Comparison of ENCODE assay signal across 11 cellular contexts in genomic region chr10:125151824-125152634, GRCh38. TPM values are rescaled to one million over a fixed set of nuclear protein-coding genes. Genes with fewer than 3 reads are reported as not detected.
A peak's percentile ranks its signal among the peaks of the same experiment; 100 is the strongest.
DNase-seq lines count a peak whose midpoint lies in the region; ATAC-seq lines count a peak whose summit lies in the region.
"Had no signal": no experiment of that assay in that cellular context is flagged by ENCODE, and none has a peak within 500 bp of the region (broad histone marks: within the 10 kb centered on the region; RNA-seq: fewer than 3 reads in every experiment).

No MANE protein-coding gene starts in this region.

- no peaks in the 10 kb centered on the region for H3K36me3 Mint-ChIP-seq in natural killer cell treated with Interleukin-12 subunit alpha and Interleukin-12 subunit beta and Interleukin-15 and Interleukin-18, amount 100 ng/mL, for 72 hours
- no peaks in the 10 kb centered on the region for H3K36me3 Mint-ChIP-seq in activated T-helper 17 cell treated with anti-CD3 and anti-CD28 coated beads, Interleukin-2, amount 50 U/mL, for 72 hours (ENCODE audit: low read depth)
- H3K36me3 Mint-ChIP-seq: activated CD8-positive, alpha-beta memory T cell treated with anti-CD3 and anti-CD28 coated beads, Interleukin-2, amount 10 ng/mL, durations not matched to agents 7 days and 5 days had no signal

- peaks cover 19% of the 10 kb centered on the region for H3K36me3 ChIP-seq in BLaER1
- H3K36me3 ChIP-seq in esophagus (ENCODE audit: control insufficient read depth in 2 of 2, insufficient read depth in 2 of 2, low read length in 1 of 2), result no peaks in the 10 kb centered on the region

- H4K20me1 ChIP-seq in BLaER1, result peaks cover 100% of the 10 kb centered on the region

- H3K27ac Mint-ChIP-seq in natural killer cell treated with Interleukin-12 subunit alpha and Interleukin-12 subunit beta and Interleukin-15 and Interleukin-18, amount 100 ng/mL, for 72 hours, result peak overlapping the region in 1 of 2 donors; percentile 67
- no peak overlapping the region for H3K27ac Mint-ChIP-seq in activated T-helper 17 cell treated with anti-CD3 and anti-CD28 coated beads, Interleukin-2, amount 50 U/mL, for 72 hours
- H3K27ac Mint-ChIP-seq: activated CD8-positive, alpha-beta memory T cell treated with anti-CD3 and anti-CD28 coated beads, Interleukin-2, amount 10 ng/mL, durations not matched to agents 7 days and 5 days; CD4-positive, alpha-beta T cell had no signal

- H3K9me3 Mint-ChIP-seq in natural killer cell treated with Interleukin-12 subunit alpha and Interleukin-12 subunit beta and Interleukin-15 and Interleukin-18, amount 100 ng/mL, for 72 hours, result no peaks in the 10 kb centered on the region
- no peaks in the 10 kb centered on the region for H3K9me3 Mint-ChIP-seq in activated T-helper 17 cell treated with anti-CD3 and anti-CD28 coated beads, Interleukin-2, amount 50 U/mL, for 72 hours
- H3K9me3 Mint-ChIP-seq: CD4-positive, alpha-beta T cell had no signal

- 21 to 22% methylated on average over 51 to 63 of the region's 63 CpGs for WGBS in esophagus, 2 donors

- peaks cover 100% of the 10 kb centered on the region for H3K4me1 ChIP-seq in BLaER1
- peaks cover 11 to 44% of the 10 kb centered on the region in 2 donors for H3K4me1 ChIP-seq in esophagus (ENCODE audit: control insufficient read depth in 2 of 2, insufficient read depth in 2 of 2, low read length in 1 of 2)

- no peaks in the 10 kb centered on the region for H3K27me3 ChIP-seq in BLaER1
- no peaks in the 10 kb centered on the region for H3K27me3 ChIP-seq in esophagus (ENCODE audit: control insufficient read depth in 1 of 2, insufficient read depth in 2 of 2, low read length in 2 of 2)

- H3K9me3 ChIP-seq in BLaER1 (no peaks in the 10 kb centered on the region), esophagus (ENCODE audit: control insufficient read depth in 2 of 2, insufficient read depth in 1 of 2, low read depth in 1 of 2, low read length in 1 of 2) (no peaks in the 10 kb centered on the region)

- H3K4me1 Mint-ChIP-seq in natural killer cell treated with Interleukin-12 subunit alpha and Interleukin-12 subunit beta and Interleukin-15 and Interleukin-18, amount 100 ng/mL, for 72 hours (ENCODE audit: low read depth in 2 of 2), result peaks cover 79 to 81% of the 10 kb centered on the region in 2 donors
- H3K4me1 Mint-ChIP-seq in activated T-helper 17 cell treated with anti-CD3 and anti-CD28 coated beads, Interleukin-2, amount 50 U/mL, for 72 hours, result no peaks in the 10 kb centered on the region

- ATAC-seq in natural killer cell treated with Interleukin-12 subunit alpha and Interleukin-12 subunit beta and Interleukin-15 and Interleukin-18, amount 100 ng/mL, for 72 hours, result peak; percentile 71 to 77
- ATAC-seq in activated T-helper 17 cell treated with anti-CD3 and anti-CD28 coated beads, Interleukin-2, amount 50 U/mL, for 72 hours (replicated peaks), result no peak
- ATAC-seq: activated CD8-positive, alpha-beta memory T cell treated with anti-CD3 and anti-CD28 coated beads, Interleukin-2, amount 10 ng/mL, durations not matched to agents 7 days and 5 days had no signal

- H3K27me3 Mint-ChIP-seq in natural killer cell treated with Interleukin-12 subunit alpha and Interleukin-12 subunit beta and Interleukin-15 and Interleukin-18, amount 100 ng/mL, for 72 hours, result no peaks in the 10 kb centered on the region
- peaks cover 54% of the 10 kb centered on the region for H3K27me3 Mint-ChIP-seq in activated T-helper 17 cell treated with anti-CD3 and anti-CD28 coated beads, Interleukin-2, amount 50 U/mL, for 72 hours

- peak overlapping the region; percentile 52 for H3K9ac ChIP-seq in BLaER1

- peak overlapping the region; percentile 50 for H3K4me3 ChIP-seq in BLaER1
- H3K4me3 ChIP-seq in esophagus (ENCODE audit: low read depth in 1 of 2, low read length in 2 of 2), result peak overlapping the region; percentile 44 to 50

- H3K4me2 ChIP-seq in BLaER1, result peak overlapping the region; percentile 93

- H3K27ac ChIP-seq in BLaER1 (peak overlapping the region; percentile 75), esophagus (ENCODE audit: low read depth in 2 of 2, low read length in 1 of 2) (peak overlapping the region; percentile 28 to 58)

- DNase-seq in NCI-H146 (lab: John Stamatoyannopoulos, UW), result peak; percentile 77
- DNase-seq in natural killer cell treated with Interleukin-12 subunit alpha and Interleukin-12 subunit beta and Interleukin-15 and Interleukin-18, amount 100 ng/mL, for 72 hours (ENCODE audit: low spot score), result peak; percentile 86
- no peak for DNase-seq in NCI-H774 (lab: John Stamatoyannopoulos, UW)
- no peak for DNase-seq in NCI-H2107 (lab: John Stamatoyannopoulos, UW)
- no peak for DNase-seq in D341Med (ENCODE audit: low spot score)
- DNase-seq: activated CD8-positive, alpha-beta memory T cell treated with anti-CD3 and anti-CD28 coated beads, Interleukin-2, amount 10 ng/mL, durations not matched to agents 7 days and 5 days; CD4-positive, alpha-beta T cell had no signal

- H3K4me3 Mint-ChIP-seq in natural killer cell treated with Interleukin-12 subunit alpha and Interleukin-12 subunit beta and Interleukin-15 and Interleukin-18, amount 100 ng/mL, for 72 hours, result peak overlapping the region; percentile 52
- no peak overlapping the region for H3K4me3 Mint-ChIP-seq in activated T-helper 17 cell treated with anti-CD3 and anti-CD28 coated beads, Interleukin-2, amount 50 U/mL, for 72 hours
- H3K4me3 Mint-ChIP-seq: activated CD8-positive, alpha-beta memory T cell treated with anti-CD3 and anti-CD28 coated beads, Interleukin-2, amount 10 ng/mL, durations not matched to agents 7 days and 5 days; CD4-positive, alpha-beta T cell had no signal

RNA-seq across cellular contexts. Expression of gene CTBP2, which starts 8.3 kb away (rescaled TPM):
- polyA plus RNA-seq in esophagus, result 10 to 100 TPM; 15.4 to 33.3 TPM
- 10 to 100 TPM; 61.3 to 76.4 TPM for total RNA-seq in natural killer cell treated with Interleukin-12 subunit alpha and Interleukin-12 subunit beta and Interleukin-15 and Interleukin-18, amount 100 ng/mL, for 72 hours
- 1 to 10 TPM in 1 of 2 donors, under 1 TPM in 1; 0.74 to 1.1 TPM for total RNA-seq in activated T-helper 17 cell treated with anti-CD3 and anti-CD28 coated beads, Interleukin-2, amount 50 U/mL, for 72 hours
- total RNA-seq: OCI-LY7 had no signal

Comparison
In these comparisons a context has a peak if more than half of its experiments do, and no peak if none do; other contexts are left out.
1. DNase-seq: peak in NCI-H146 (single experiment) and natural killer cell treated with Interleukin-12 subunit alpha and Interleukin-12 subunit beta and Interleukin-15 and Interleukin-18, amount 100 ng/mL, for 72 hours (single experiment); none in NCI-H774 (single experiment), NCI-H2107 (single experiment) and D341Med (single experiment).
2. RNA of gene CTBP2, which starts 8.3 kb away (total RNA-seq): 61.3 to 76.4 TPM in natural killer cell treated with Interleukin-12 subunit alpha and Interleukin-12 subunit beta and Interleukin-15 and Interleukin-18, amount 100 ng/mL, for 72 hours; 0.74 to 1.1 TPM in activated T-helper 17 cell treated with anti-CD3 and anti-CD28 coated beads, Interleukin-2, amount 50 U/mL, for 72 hours; every median in the first group is over 10 times any median in the second.